ENCODE assay signal across 1 cellular context in genomic region chr17:29179232-29180036, GRCh38.
TF ChIP-seq lines count a peak whose summit lies in the region.

No MANE protein-coding gene starts in this region.

TF ChIP-seq in GM12878, 131 proteins besides CTCF, POLR2A, EP300 and RAD21 (continued from another document):
- TF ChIP-seq BCLAF1 (IDR thresholded peaks at IDR 0.05) (no peak), IRF4 (IDR thresholded peaks at IDR 0.05; ENCODE audit: low read depth, low read length) (no peak)
